16 cellular contexts compared by ENCODE assay signal in genomic region chr3:40292637-40293036, GRCh38. TPM values are rescaled to one million over a fixed set of nuclear protein-coding genes. Genes with fewer than 3 reads are reported as not detected.
DNase-seq lines count a peak whose midpoint lies in the region; ATAC-seq, FAIRE-seq and TF ChIP-seq lines count a peak whose summit lies in the region.
"Had no signal": no experiment of that assay in that cellular context is flagged by ENCODE, and none has a peak within 500 bp of the region (broad histone marks: within the 10 kb centered on the region; RNA-seq: fewer than 3 reads in every experiment).

No MANE protein-coding gene starts in this region.

- H2BK20ac ChIP-seq in H1 (ENCODE audit: low read length): no peak overlapping the region

- H3K9me3 ChIP-seq in H1 (ENCODE audit: insufficient read depth in 2 of 2, low read depth in 1 of 2, low read length in 1 of 2): no peaks in the 10 kb centered on the region
- H3K9me3 ChIP-seq in psoas muscle: no peaks in the 10 kb centered on the region
- H3K9me3 ChIP-seq in upper lobe of left lung: no peaks in the 10 kb centered on the region
- no peaks in the 10 kb centered on the region for H3K9me3 ChIP-seq in upper lobe of right lung
- H3K9me3 ChIP-seq: esophagus muscularis mucosa, suprapubic skin had no signal

- H3K4me3 ChIP-seq in H1 (ENCODE audit: extremely low read depth in 1 of 4, insufficient read depth in 2 of 4, low read depth in 3 of 4, low read length in 4 of 4): peak overlapping the region in 1 of 4 experiments; percentile 23; a peak in 1 of 8 replicates
- H3K4me3 ChIP-seq in psoas muscle: no peak overlapping the region
- H3K4me3 ChIP-seq in upper lobe of left lung: no peak overlapping the region
- H3K4me3 ChIP-seq in upper lobe of right lung: no peak overlapping the region
- H3K4me3 ChIP-seq: esophagus muscularis mucosa, suprapubic skin had no signal

- H3K27ac ChIP-seq in H1 (ENCODE audit: low read depth, low read length) (no peak overlapping the region), psoas muscle (peak overlapping the region; percentile 76), upper lobe of left lung (no peak overlapping the region), upper lobe of right lung (no peak overlapping the region)
- H3K27ac ChIP-seq: 22Rv1, esophagus muscularis mucosa, suprapubic skin had no signal

- H3K56ac ChIP-seq in H1 (replicated peaks; ENCODE audit: insufficient read length, low read depth, low read length): no peak overlapping the region

- H3K79me2 ChIP-seq in H1 (ENCODE audit: control insufficient read depth in 1 of 2, insufficient read depth in 2 of 2, low read length in 2 of 2): no peaks in the 10 kb centered on the region

- no peak overlapping the region for H2AK5ac ChIP-seq in H1 (ENCODE audit: low read depth, low read length)

- H3K27me3 ChIP-seq in H1 (replicated peaks in 1 of 4; ENCODE audit: control insufficient read depth in 3 of 4, extremely low read depth in 1 of 4, insufficient read depth in 3 of 4, low read length in 3 of 4) (no peaks in the 10 kb centered on the region), psoas muscle (ENCODE audit: insufficient read depth in 3 of 3, low read length in 2 of 3) (no peaks in the 10 kb centered on the region), upper lobe of left lung (no peaks in the 10 kb centered on the region), upper lobe of right lung (no peaks in the 10 kb centered on the region)
- H3K27me3 ChIP-seq: esophagus muscularis mucosa, suprapubic skin had no signal

- CTCF ChIA-PET in H1 (lab: Charles Lee; ENCODE audit: partially characterized antibody): interaction anchor here (0.9 kb wide), 1 partner anchor 27 kb away, joined by 3 read pairs; no protein-coding TSS in a partner anchor

- no peak overlapping the region for H2BK15ac ChIP-seq in H1 (ENCODE audit: low read length)

- ATAC-seq in psoas muscle (peak; percentile 68 to 92 (median 82)), upper lobe of left lung (ENCODE audit: low FRiP score in 2 of 2) (no peak), upper lobe of right lung (no peak)

- H3K23ac ChIP-seq in H1 (ENCODE audit: insufficient read length): no peak overlapping the region

- intact Hi-C loops in psoas muscle (cut with DNase I): no loop called here
- intact Hi-C loops in upper lobe of right lung (cut with DNase I): no loop called here

- 63% methylated on average over 4 of the region's 4 CpGs; no CpG with 5 or more reads in 1 of the 2 experiments for WGBS in H1 (ENCODE audit: extremely low coverage in 1 of 2, insufficient coverage in 1 of 2, insufficient read length in 1 of 2, insufficient replicate concordance in 2 of 2, low coverage in 1 of 2, low lambda C conversion rate in 2 of 2, missing lambda C conversion rate in 1 of 2), 2 experiments
- 27 to 42% (median 29%) methylated on average over 4 of the region's 4 CpGs for WGBS in psoas muscle, 3 donors
- 72 to 91% methylated on average over 4 of the region's 4 CpGs for WGBS in upper lobe of left lung, 2 donors

- H3K79me1 ChIP-seq in H1 (ENCODE audit: low read depth, low read length): no peaks in the 10 kb centered on the region

- 0 out of 2 replicates have a peak overlapping the region, but pooled peaks have one; percentile 37 for H2BK5ac ChIP-seq in H1 (ENCODE audit: low read depth, low read length)

- H4K20me1 ChIP-seq in H1 (replicated peaks in 1 of 2; ENCODE audit: control insufficient read depth in 1 of 2, insufficient read depth in 2 of 2, low read length in 2 of 2): no peaks in the 10 kb centered on the region

- H3K36me3 ChIP-seq in H1 (ENCODE audit: control insufficient read depth in 2 of 4, insufficient read depth in 4 of 4, low read length in 3 of 4) (no peaks in the 10 kb centered on the region), psoas muscle (ENCODE audit: insufficient read depth in 1 of 2, low read depth in 1 of 2) (no peaks in the 10 kb centered on the region), upper lobe of left lung (peaks cover 0 to 4% (median 0%) of the 10 kb centered on the region in 4 donors), upper lobe of right lung (no peaks in the 10 kb centered on the region)

- H4K5ac ChIP-seq in H1 (ENCODE audit: insufficient read length, low read depth, low read length): no peak overlapping the region

- TF ChIP-seq RAD21 in H1 (IDR thresholded peaks at IDR 0.05 in 1 of 2, conservative IDR thresholded peaks at IDR 0.05 in 1 of 2; ENCODE audit: low read depth in 2 of 2, low read length in 2 of 2): no peak

- no peak overlapping the region for H2AFZ ChIP-seq in H1 (ENCODE audit: low read length)

- TF ChIP-seq CTCF in H1 (IDR thresholded peaks at IDR 0.05; ENCODE audit: control extremely low read depth in 1 of 3, insufficient read depth in 1 of 3, low read depth in 1 of 3, low read length in 3 of 3) (no peak), psoas muscle (IDR thresholded peaks at IDR 0.05) (no peak), upper lobe of left lung (IDR thresholded peaks at IDR 0.05) (no peak), upper lobe of right lung (IDR thresholded peaks at IDR 0.05) (no peak)

- H3K23me2 ChIP-seq in H1 (ENCODE audit: low read depth, low read length): no peaks in the 10 kb centered on the region

- TF ChIP-seq POLR2A in H1 (IDR thresholded peaks at IDR 0.05; ENCODE audit: control extremely low read depth in 1 of 2, low read depth in 2 of 2, low read length in 2 of 2) (no peak), upper lobe of left lung (IDR thresholded peaks at IDR 0.05) (no peak)

- no peak overlapping the region for H2BK120ac ChIP-seq in H1 (replicated peaks; ENCODE audit: low read depth, low read length)

- peak overlapping the region; percentile 33 to 43 for H3K4me2 ChIP-seq in H1 (ENCODE audit: insufficient read depth in 1 of 2, low read depth in 2 of 2, low read length in 2 of 2)

- FAIRE-seq in H1 (lab: Jason Lieb, UNC): peak; percentile 98

- no peak overlapping the region for H3K9ac ChIP-seq in H1 (replicated peaks in 1 of 4; ENCODE audit: extremely low read depth in 1 of 4, low read depth in 3 of 4, low read length in 3 of 4)

- no peak overlapping the region for H3K14ac ChIP-seq in H1 (ENCODE audit: insufficient read length)

- H4K8ac ChIP-seq in H1 (ENCODE audit: extremely low read depth, insufficient read depth, low read length): no peak overlapping the region

- POLR2A ChIA-PET in H1 (lab: Charles Lee; ENCODE audit: partially characterized antibody): no interaction called here

- DNase-seq in DMS53 (lab: John Stamatoyannopoulos, UW): peak; percentile 3
- no peak for DNase-seq in DMS53 treated with DMSO at 0.1 percent for 48 hours (lab: John Stamatoyannopoulos, UW; ENCODE audit: unreplicated experiment)
- no peak for DNase-seq in H1 (ENCODE audit: low read depth in 1 of 2, low spot score in 2 of 2)
- DNase-seq in iPS-NIHi11 (ENCODE audit: low spot score): peak; percentile 77
- no peak for DNase-seq in psoas muscle
- no peak for DNase-seq in NK-92 treated with Interleukin-12 subunit alpha and Interleukin-12 subunit beta, amount 100 ng/mL, for 24 hours (lab: John Stamatoyannopoulos, UW)
- no peak for DNase-seq in upper lobe of left lung
- DNase-seq in upper lobe of right lung: no peak
- DNase-seq: activated CD4-positive, alpha-beta T cell treated with anti-CD3 and anti-CD28 coated beads, Interleukin-2, amount 50 U/mL, for 4 hours; amniotic stem cell; DND-41; NCI-H1092 treated with DMSO at 0.1 percent for 48 hours; NCI-H226 had no signal

- H4K91ac ChIP-seq in H1 (replicated peaks; ENCODE audit: insufficient read length, low read length): no peak overlapping the region

- no peak overlapping the region for H3K4ac ChIP-seq in H1 (replicated peaks; ENCODE audit: insufficient read length, low read depth, low read length)

- TF ChIP-seq EP300 in H1 (IDR thresholded peaks at IDR 0.05; ENCODE audit: borderline replicate concordance in 1 of 2, low read depth in 2 of 2, low read length in 2 of 2) (0 out of 3 replicates have a peak, but pooled peaks of 1 of the 2 experiments have one; percentile 34), upper lobe of left lung (IDR thresholded peaks at IDR 0.05) (no peak)

- no peak overlapping the region for H3K18ac ChIP-seq in H1 (ENCODE audit: extremely low read depth, low read length)

- no peak overlapping the region; the same call in 1 of the 2 replicates for H2BK12ac ChIP-seq in H1 (ENCODE audit: low read depth, low read length)

- H3K4me1 ChIP-seq in H1 (replicated peaks in 1 of 4; ENCODE audit: control insufficient read depth in 3 of 4, insufficient read depth in 4 of 4, low read length in 3 of 4) (peaks cover 2 to 11% (median 6%) of the 10 kb centered on the region in 4 experiments; a peak in 6 of 7 replicates), psoas muscle (no peaks in the 10 kb centered on the region), upper lobe of left lung (no peaks in the 10 kb centered on the region), upper lobe of right lung (no peaks in the 10 kb centered on the region)
- H3K4me1 ChIP-seq: esophagus muscularis mucosa, suprapubic skin had no signal

TF ChIP-seq in H1, 55 proteins besides CTCF, POLR2A, EP300 and RAD21 (continues in another document):
- TF ChIP-seq KDM5A (IDR thresholded peaks at IDR 0.05; ENCODE audit: low read length) (no peak), SP4 (IDR thresholded peaks at IDR 0.05; ENCODE audit: low read length) (no peak), HDAC6 (IDR thresholded peaks at IDR 0.05; ENCODE audit: low read depth, low read length) (no peak), CEBPB (IDR thresholded peaks at IDR 0.05; ENCODE audit: low read depth, low read length) (peak; percentile 32; the same call in 1 of the 2 replicates), RXRA (IDR thresholded peaks at IDR 0.05; ENCODE audit: insufficient read depth, low read depth, low read length) (no peak), TCF12 (IDR thresholded peaks at IDR 0.05; ENCODE audit: low read depth, low read length) (no peak), SUZ12 (IDR thresholded peaks at IDR 0.05; ENCODE audit: low read length) (no peak), SIN3A (conservative IDR thresholded peaks at IDR 0.05 in 1 of 2, IDR thresholded peaks at IDR 0.05 in 1 of 2; ENCODE audit: low read depth in 1 of 2, low read length in 2 of 2) (peak; percentile 28 to 87; a peak in 2 of 4 replicates), TAF1 (IDR thresholded peaks at IDR 0.05; ENCODE audit: low read depth, low read length) (no peak), TEAD4 (IDR thresholded peaks at IDR 0.05; ENCODE audit: low read depth, low read length) (no peak)

RNA-seq across cellular contexts. Expression of gene EIF1B, which starts 16.9 kb away (rescaled TPM):
- 111 and 115 TPM in 2 replicates for total RNA-seq in H1 (2021; fragmentation: NEBNext Ultra II Directional; extraction: Animal tissue kit (Norgen Biotek cat#: 25700))
- polyA plus RNA-seq in H1 (2011; rRNA removed) (42.4 and 42.5 TPM in 2 replicates), psoas muscle (100 to 1,000 TPM in 2 of 3 donors, 10 to 100 TPM in 1; 86.1 to 205 (median 103) TPM)
- polyA plus RNA-seq in H1 (2011; cell fraction: cytosol; rRNA removed): 34.9 TPM
- 32.6 TPM for polyA plus RNA-seq in H1 (2011; cell fraction: nucleus; rRNA removed)
- polyA plus RNA-seq in H1 (2012, experiment 1 of 2): 89.6 to 114 TPM (median 91.8 TPM) in 4 replicates
- 124 TPM for polyA plus RNA-seq in H1 (2012, experiment 2 of 2)
- 114 TPM for polyA plus RNA-seq in H1 (2013, experiment 1 of 2)
- polyA plus RNA-seq in H1 (2013, experiment 2 of 2): 109 TPM
- 6.8 and 7.0 TPM in 2 replicates for polyA minus RNA-seq in H1 (2011; rRNA and poly(A)+ RNA removed)
- polyA minus RNA-seq in H1 (2011; cell fraction: cytosol; rRNA and poly(A)+ RNA removed): 25.8 TPM
- 28.0 TPM for polyA minus RNA-seq in H1 (2011; cell fraction: nucleus; rRNA and poly(A)+ RNA removed)
- total RNA-seq in psoas muscle (10 to 100 TPM; 60.1 to 75.8 (median 66.8) TPM), upper lobe of left lung (10 to 100 TPM; 26.2 to 49.1 (median 38.8) TPM), upper lobe of right lung (54.4 TPM)

Comparison
In these comparisons a context has a peak if more than half of its experiments do, and no peak if none do; other contexts are left out.
1. DNase-seq: peak in DMS53 (single experiment) and iPS-NIHi11 (single experiment); none in DMS53 treated with DMSO at 0.1 percent for 48 hours (single experiment), H1 (0 of 2), psoas muscle (0 of 2), NK-92 treated with Interleukin-12 subunit alpha and Interleukin-12 subunit beta, amount 100 ng/mL, for 24 hours (single experiment), upper lobe of left lung (0 of 2) and upper lobe of right lung (single experiment).
2. ATAC-seq: peak in psoas muscle (4 of 4); none in upper lobe of left lung (0 of 2) and upper lobe of right lung (single experiment).